8 cellular contexts compared by ENCODE assay signal in the genomic region with DNA sequence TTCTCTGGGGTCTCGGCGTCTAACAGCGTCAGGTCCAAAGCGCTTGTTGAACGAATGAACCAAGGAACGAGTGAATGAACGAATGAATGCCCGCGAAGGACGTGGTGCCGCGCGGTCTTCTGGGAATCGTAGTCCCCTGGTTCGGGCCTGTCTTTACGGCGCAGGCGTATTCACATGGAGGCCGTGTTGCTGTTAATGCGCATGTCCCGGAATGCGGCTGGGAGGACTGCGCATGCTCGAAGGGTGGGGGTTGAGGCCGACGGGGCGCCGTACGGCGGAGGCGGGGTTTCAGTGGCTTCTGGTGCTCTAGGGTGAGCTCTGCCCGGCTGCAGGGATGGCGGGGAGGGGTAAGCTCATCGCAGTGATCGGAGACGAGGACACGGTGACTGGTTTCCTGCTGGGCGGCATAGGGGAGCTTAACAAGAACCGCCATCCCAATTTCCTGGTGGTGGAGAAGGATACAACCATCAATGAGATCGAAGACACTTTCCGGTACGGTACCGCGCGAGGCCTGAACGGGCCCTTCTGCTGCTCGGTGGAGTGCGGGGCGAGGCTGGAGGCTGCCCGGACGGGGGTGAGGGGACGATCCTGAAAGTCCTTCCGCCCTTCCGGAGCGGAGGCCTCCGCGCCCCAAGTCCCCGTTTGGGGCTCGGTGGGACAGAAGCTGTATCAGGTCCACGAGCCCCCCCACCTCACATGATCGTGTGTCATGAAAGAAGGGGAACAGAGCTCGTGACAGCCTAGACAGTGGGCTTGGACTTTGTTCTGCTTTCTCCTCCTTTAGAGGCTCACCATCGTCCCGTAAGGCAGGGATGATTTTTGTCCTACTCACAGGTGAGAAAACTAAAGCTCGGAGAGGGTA. TPM values are rescaled to one million over a fixed set of nuclear protein-coding genes. Genes with fewer than 3 reads are reported as not detected.
A peak's percentile ranks its signal among the peaks of the same experiment; 100 is the strongest.
DNase-seq lines count a peak whose midpoint lies in the region; ATAC-seq, FAIRE-seq and TF ChIP-seq lines count a peak whose summit lies in the region.

A gene with protein sequence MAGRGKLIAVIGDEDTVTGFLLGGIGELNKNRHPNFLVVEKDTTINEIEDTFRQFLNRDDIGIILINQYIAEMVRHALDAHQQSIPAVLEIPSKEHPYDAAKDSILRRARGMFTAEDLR (plus strand): TSS at position 286 of the 862 bp plus-strand sequence. CDS start 49 bp downstream, at position 335.

- no peaks in the 10 kb centered on the region for H3K9me3 Mint-ChIP-seq in endothelial cell (ENCODE audit: unreplicated experiment)

- peak within 1 kb of the TSS; percentile 83 for H3K4me3 ChIP-seq in OCI-LY7 (ENCODE audit: low read depth, low read length, poor library complexity, severe bottlenecking)

- H3K36me3 ChIP-seq in OCI-LY7 (ENCODE audit: insufficient read depth, low read length) = peaks cover 20% of the 10 kb centered on the region; the same call in 1 of the 2 replicates

- no peaks in the 10 kb centered on the region for H3K9me2 ChIP-seq in OCI-LY7 (ENCODE audit: insufficient read depth, low read length)

- peaks cover 21% of the 10 kb centered on the region for H3K27me3 Mint-ChIP-seq in endothelial cell (ENCODE audit: unreplicated experiment)

- TF ChIP-seq CTCF in D721Med (IDR thresholded peaks at IDR 0.05; ENCODE audit: insufficient read depth, missing control alignments) (no peak), OCI-LY7 (conservative IDR thresholded peaks at IDR 0.05; ENCODE audit: low read length) (no peak), endothelial cell (IDR thresholded peaks at IDR 0.05; ENCODE audit: unreplicated experiment) (no peak)

- peak; percentile 83 for ATAC-seq in GM21515 (IDR thresholded peaks at IDR 0.05; ENCODE audit: unreplicated experiment)

- FAIRE-seq in D721Med (lab: Jason Lieb, UNC) = no peak

- H3K9me3 ChIP-seq in OCI-LY7 (ENCODE audit: low read length) = no peaks in the 10 kb centered on the region

- CTCF ChIA-PET in OCI-LY7 (lab: Charles Lee; ENCODE audit: unreplicated experiment) = interaction anchor here (0.5 to 1.7 kb wide), 10 partner anchors 8 to 1073 kb away, joined by 3 to 9 read pairs (median 4); no protein-coding TSS in a partner anchor

- H3K27ac Mint-ChIP-seq in endothelial cell (ENCODE audit: unreplicated experiment) = peak within 1 kb of the TSS; percentile 87

- peak within 1 kb of the TSS; percentile 92 for H3K4me2 ChIP-seq in OCI-LY7 (ENCODE audit: low read length)

- POLR2A ChIA-PET in OCI-LY7 (lab: Charles Lee) = interaction anchor here (0.7 to 2.9 kb wide), 11 partner anchors 10 to 362 kb away, joined by 3 to 12 read pairs (median 4); a partner anchor contains a TSS

- peak within 1 kb of the TSS; percentile 96 for H2AFZ ChIP-seq in OCI-LY7 (ENCODE audit: low read length)

- peak within 1 kb of the TSS; percentile 36 for H3K27ac ChIP-seq in OCI-LY7 (ENCODE audit: low read depth, low read length, poor library complexity, severe bottlenecking)

- peak within 1 kb of the TSS; percentile 99 for H3K4me3 Mint-ChIP-seq in endothelial cell (ENCODE audit: unreplicated experiment)

- peaks cover 30% of the 10 kb centered on the region for H3K4me1 ChIP-seq in OCI-LY7 (ENCODE audit: insufficient read depth, low read length, poor library complexity, severe bottlenecking)

- H3K79me2 ChIP-seq in OCI-LY7 (ENCODE audit: insufficient read depth, low read depth, low read length) = peaks cover 20% of the 10 kb centered on the region

- peaks cover 4% of the 10 kb centered on the region; the same call in 1 of the 2 replicates for H4K20me1 ChIP-seq in OCI-LY7 (ENCODE audit: insufficient read depth, low read length)

- intact Hi-C loops in OCI-LY7 (cut with micrococcal nuclease; ENCODE audit: unreplicated experiment) = loop anchor here (1.0 kb wide), 2 partner anchors 20 to 228 kb away; no protein-coding TSS in a partner anchor

- TSS peak; percentile 62 for BruUV-seq in OCI-LY7 (replicated peaks; lab: Mats Ljungman, UMichigan)

- DNase-seq in D721Med (ENCODE audit: insufficient read length, low spot score) (peak; percentile 93), HuH-7.5 (ENCODE audit: low spot score) (peak; percentile 99), OCI-LY7 (ENCODE audit: low spot score) (peak; percentile 98), activated T-cell treated with anti-CD3 and anti-CD28 coated beads for 1 hour (ENCODE audit: low read depth) (peak; percentile 100), endothelial cell (ENCODE audit: low spot score) (peak; percentile 100), midbrain (lab: John Stamatoyannopoulos, UW) (peak; percentile 97)
- DNase-seq in stimulated activated CD8-positive, alpha-beta memory T cell treated with anti-CD3 and anti-CD28 coated beads, Interleukin-2, amount 100 ng/mL, for 1 hour (ENCODE audit: low read depth in 2 of 2) = peak; percentile 99

- H3K4me1 Mint-ChIP-seq in endothelial cell (ENCODE audit: unreplicated experiment) = peaks cover 9% of the 10 kb centered on the region

- peaks cover 18% of the 10 kb centered on the region for H3K36me3 Mint-ChIP-seq in endothelial cell (ENCODE audit: low read depth, unreplicated experiment)

RNA-seq across cellular contexts. Expression of the gene that starts here (rescaled TPM):
- 84.9 and 108 TPM in 2 replicates for total RNA-seq in OCI-LY7 (2014; rRNA removed; shearing (Covaris generic))
- total RNA-seq in OCI-LY7 (2022) (149 and 155 TPM in 2 replicates), endothelial cell (ENCODE audit: unreplicated experiment) (132 TPM)

Comparison
In these comparisons a context has a peak if more than half of its experiments do, and no peak if none do; other contexts are left out.
1. Peak in every context shown above with its lines: DNase-seq, ATAC-seq, H3K4me3 ChIP-seq and H3K27ac ChIP-seq.